In genomic region chr5:57577432-57578175, GRCh38 we compare ENCODE assay signal across 23 cellular contexts.
DNase-seq lines count a peak whose midpoint lies in the region; ATAC-seq, FAIRE-seq and TF ChIP-seq lines count a peak whose summit lies in the region.
"Had no signal": no experiment of that assay in that cellular context is flagged by ENCODE, and none has a peak within 500 bp of the region (broad histone marks: within the 10 kb centered on the region; RNA-seq: fewer than 3 reads in every experiment).

No MANE protein-coding gene starts in this region.

- 0 out of 3 replicates have a peak, but pooled peaks cover 3% of the 10 kb centered on the region for H3K36me3 Mint-ChIP-seq in GM23338 (ENCODE audit: low read depth)

- H4K20me1 ChIP-seq in GM23338 (replicated peaks; ENCODE audit: insufficient read depth): no peaks in the 10 kb centered on the region

- no peak overlapping the region for H3K4me2 ChIP-seq in GM23338

- ATAC-seq in GM19351 (IDR thresholded peaks at IDR 0.05; ENCODE audit: unreplicated experiment): peak; percentile 82
- peak; percentile 80 for ATAC-seq in HG03342 (IDR thresholded peaks at IDR 0.05; ENCODE audit: unreplicated experiment)
- ATAC-seq in GM18858 (IDR thresholded peaks at IDR 0.05; ENCODE audit: unreplicated experiment): no peak
- no peak for ATAC-seq in GM23338
- ATAC-seq: K562 had no signal

- TF ChIP-seq POLR2A in GM12891 (IDR thresholded peaks at IDR 0.05; ENCODE audit: low read depth, low read length): no peak

- in situ Hi-C loops in SK-MEL-5 (cut with HindIII; ENCODE audit: low pct_unique_long_range_greater_than_20kb, low sequenced_read_pairs): no loop called here

- no peaks in the 10 kb centered on the region for H3K27me3 ChIP-seq in GM23338 (ENCODE audit: insufficient read depth)
- H3K27me3 ChIP-seq: Peyer's patch had no signal

- no peak overlapping the region for H3K4me3 ChIP-seq in GM23338
- H3K4me3 ChIP-seq: K562, Peyer's patch had no signal

- H3K4me1 ChIP-seq in GM23338 (ENCODE audit: insufficient read depth): no peaks in the 10 kb centered on the region
- H3K4me1 ChIP-seq: Caco-2, Peyer's patch had no signal

- H3K27me3 Mint-ChIP-seq in GM23338 (ENCODE audit: insufficient read depth, low read depth, poor library complexity): peaks cover 4% of the 10 kb centered on the region

- no peak for DNase-seq in GM12891 (ENCODE audit: insufficient read length, low spot score)
- peak; percentile 25 for DNase-seq in SK-MEL-5 (ENCODE audit: low read depth, low spot score)
- DNase-seq in NCI-H2029 treated with DMSO at 0.1 percent for 48 hours (lab: John Stamatoyannopoulos, UW): no peak
- no peak for DNase-seq in DMS 273 (lab: John Stamatoyannopoulos, UW; ENCODE audit: unreplicated experiment)
- DNase-seq in GM23338 (ENCODE audit: low spot score): no peak
- DNase-seq: Caco-2, DMS79, HFFc6, NCI-H1092, NCI-H1694, NCI-H2171, NCI-H774, Peyer's patch, SHP77, T-helper 2 cell had no signal

- no peak overlapping the region for H2AFZ ChIP-seq in GM23338

- no peak for FAIRE-seq in GM12891 (lab: Jason Lieb, UNC)
- FAIRE-seq: A204.1, H1, K562 had no signal

- no peaks in the 10 kb centered on the region for H3K36me3 ChIP-seq in GM23338 (ENCODE audit: insufficient read depth)
- H3K36me3 ChIP-seq: Peyer's patch had no signal

- peaks cover 3% of the 10 kb centered on the region; the same call in 1 of the 3 replicates for H3K9me3 Mint-ChIP-seq in GM23338
- H3K9me3 Mint-ChIP-seq: HFFc6 had no signal

- no peak overlapping the region for H3K27ac ChIP-seq in GM23338 (ENCODE audit: low read depth)
- H3K27ac ChIP-seq: C4-2B, HL-60, Peyer's patch had no signal

- H3K9me2 ChIP-seq in GM23338 (ENCODE audit: insufficient read depth): peaks cover 5% of the 10 kb centered on the region; the same call in 1 of the 2 replicates

- H3K4me3 Mint-ChIP-seq in GM23338: no peak overlapping the region
- H3K4me3 Mint-ChIP-seq: HFFc6 had no signal

- H3K27ac Mint-ChIP-seq in GM23338: no peak overlapping the region
- H3K27ac Mint-ChIP-seq: HFFc6 had no signal

- H3K79me2 ChIP-seq in GM23338 (replicated peaks; ENCODE audit: insufficient read depth): no peaks in the 10 kb centered on the region

- no peaks in the 10 kb centered on the region for H3F3A ChIP-seq in GM23338 (replicated peaks; ENCODE audit: low read depth)

- TF ChIP-seq CTCF in GM23338 (conservative IDR thresholded peaks at IDR 0.05; ENCODE audit: low read depth in 2 of 2): no peak

- no peaks in the 10 kb centered on the region for H3K4me1 Mint-ChIP-seq in GM23338

TF ChIP-seq in GM12891, 5 proteins besides CTCF, POLR2A, EP300 and RAD21:
- TF ChIP-seq POLR2AphosphoS5 (IDR thresholded peaks at IDR 0.05; ENCODE audit: low read depth, low read length): no peak
- peak; percentile 52 for TF ChIP-seq SPI1 (IDR thresholded peaks at IDR 0.05; ENCODE audit: low read depth, low read length)

TF ChIP-seq in GM23338, 12 proteins besides CTCF, POLR2A, EP300 and RAD21:
- TF ChIP-seq ZNF462 (CRISPR knock-in tag; IDR thresholded peaks at IDR 0.05) (no peak), ZNF114 (CRISPR knock-in tag; IDR thresholded peaks at IDR 0.05) (no peak), NANOG (IDR thresholded peaks at IDR 0.05; ENCODE audit: borderline replicate concordance) (no peak), JUNB (IDR thresholded peaks at IDR 0.05; ENCODE audit: unreplicated experiment) (no peak), EZH2phosphoT487 (IDR thresholded peaks at IDR 0.05; ENCODE audit: unreplicated experiment) (no peak), ZNF331 (CRISPR knock-in tag; IDR thresholded peaks at IDR 0.05; ENCODE audit: low read depth) (no peak)

Comparison
In these comparisons a context has a peak if more than half of its experiments do, and no peak if none do; other contexts are left out.
1. ATAC-seq: peak in GM19351 (single experiment) and HG03342 (single experiment); none in GM18858 (single experiment) and GM23338 (single experiment).